1 cellular context compared by ENCODE assay signal in the genomic region with DNA sequence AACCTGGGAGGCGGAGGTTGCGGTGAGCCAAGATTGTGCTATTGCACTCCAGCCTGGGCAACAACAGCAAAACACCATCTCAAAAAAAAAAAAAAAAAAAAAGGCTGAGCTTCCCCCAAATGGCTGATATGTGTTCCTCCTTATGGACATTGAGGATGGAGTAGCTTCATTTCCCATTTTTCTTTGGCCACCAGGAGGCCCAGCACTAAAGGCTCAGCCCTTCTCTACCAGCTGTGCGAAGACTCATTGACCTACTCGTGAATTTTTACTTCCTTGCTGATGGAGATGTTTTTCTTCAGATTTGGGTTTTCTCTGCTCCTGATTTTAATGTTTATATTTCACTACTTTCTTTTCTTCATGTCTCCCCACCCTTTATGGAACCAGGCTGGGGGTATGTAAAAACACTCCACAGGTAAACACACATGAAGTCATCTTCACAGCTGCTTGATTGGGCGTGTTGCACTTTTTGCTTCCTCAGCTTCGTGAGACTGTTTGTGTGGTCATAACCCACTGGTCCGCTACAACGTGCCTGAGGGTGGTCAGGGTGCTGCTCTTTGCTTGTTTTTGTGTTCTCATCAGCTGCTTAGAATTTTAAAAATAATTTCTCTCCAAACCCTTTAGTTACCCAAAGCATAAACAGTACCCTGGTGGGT.
TF ChIP-seq lines count a peak whose summit lies in the region.

No MANE protein-coding gene starts in this region.

TF ChIP-seq in HCT116, 20 proteins besides CTCF, POLR2A, EP300 and RAD21 (continued from another document):
- TF ChIP-seq EZH2 (IDR thresholded peaks at IDR 0.05) (no peak), SRF (IDR thresholded peaks at IDR 0.05; ENCODE audit: low read depth) (no peak), CEBPB (IDR thresholded peaks at IDR 0.05; ENCODE audit: low read depth) (no peak), SIN3A (IDR thresholded peaks at IDR 0.05; ENCODE audit: low read depth) (no peak), YY1 (IDR thresholded peaks at IDR 0.05; ENCODE audit: extremely low read depth, insufficient replicate concordance, low read depth, low read length) (no peak), REST (IDR thresholded peaks at IDR 0.05; ENCODE audit: low read depth) (no peak), TCF7L2 (IDR thresholded peaks at IDR 0.05; ENCODE audit: borderline replicate concordance, extremely low read depth, insufficient read depth, insufficient read length) (no peak), EGR1 (IDR thresholded peaks at IDR 0.05; ENCODE audit: low read depth) (no peak)
TF ChIP-seq in HCT116: peak in this region for 0.
